ENCODE assay signal across 8 cellular contexts in the genomic region with DNA sequence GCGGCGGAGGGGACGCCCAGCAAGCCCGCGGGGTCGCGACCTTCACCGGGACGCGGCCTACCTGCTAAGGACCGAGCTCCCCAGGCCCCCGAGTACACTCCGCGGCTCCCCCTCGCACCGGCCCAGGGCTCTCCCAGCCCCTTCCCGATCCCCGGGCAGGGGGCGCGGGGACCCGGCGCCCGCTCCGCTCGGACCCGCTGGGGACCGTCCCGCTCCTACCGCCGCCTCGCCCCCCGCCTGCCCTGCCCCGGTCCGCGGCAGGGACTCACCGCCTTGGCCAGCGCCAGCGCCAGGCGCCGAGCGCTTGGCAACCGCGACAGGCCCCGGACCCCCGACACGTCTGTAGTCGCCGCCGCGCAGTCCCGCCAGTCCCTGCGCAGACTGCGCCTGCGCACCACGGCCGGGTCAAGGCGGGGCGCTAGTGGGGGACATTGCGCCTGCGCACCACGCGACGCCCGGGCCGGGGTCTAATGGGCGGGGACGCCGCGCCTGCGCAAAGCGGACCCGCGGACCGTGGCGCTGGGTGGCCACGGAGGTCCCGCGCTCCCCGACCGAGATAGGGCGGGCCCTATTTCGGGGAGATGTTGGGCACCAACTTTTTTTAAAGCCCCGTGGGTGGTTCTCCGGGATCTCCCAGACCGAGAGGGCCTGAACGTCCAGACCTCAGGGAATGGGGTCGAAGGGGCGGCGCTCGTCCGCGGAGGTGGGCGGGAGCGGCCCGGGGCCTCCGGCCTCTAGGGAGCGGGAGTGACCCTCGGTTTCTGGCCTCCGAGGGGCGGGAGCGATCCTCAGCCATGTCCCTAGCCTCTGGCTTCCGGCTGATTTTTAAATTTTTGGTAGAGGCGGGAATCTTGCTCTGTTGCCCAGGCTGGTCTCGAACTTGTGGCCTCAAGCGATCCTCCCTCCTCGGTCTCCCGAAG.
A peak's percentile ranks its signal among the peaks of the same experiment; 100 is the strongest.
DNase-seq lines count a peak whose midpoint lies in the region; ATAC-seq and TF ChIP-seq lines count a peak whose summit lies in the region.
"Not testable (repeated sequence)": the region's sequence is repeated elsewhere in the genome, so short reads cannot be mapped to it uniquely, and the experiment has no call there.

No MANE protein-coding gene starts in this region.

- H2AK5ac ChIP-seq in neuronal stem cell (ENCODE audit: low read depth, low read length) = not testable (repeated sequence)

- H3K27ac ChIP-seq in DND-41 (ENCODE audit: low read length) (peak overlapping the region; percentile 67), heart right ventricle (peak overlapping the region; percentile 77 to 95 (median 90)), neuronal stem cell (replicated peaks; ENCODE audit: low read length) (peak overlapping the region; percentile 46)

- WGBS in heart right ventricle, 2 donors = 2% methylated on average over 73 to 90 of the region's 107 CpGs
- no CpG with 5 or more reads among the region's 107 CpGs for WGBS in neuronal stem cell (ENCODE audit: extremely low coverage in 2 of 2, insufficient read length in 2 of 2, insufficient replicate concordance in 1 of 2), 2 donors

- H3K18ac ChIP-seq in neuronal stem cell (ENCODE audit: low read length) = peak overlapping the region; percentile 90

- H4K20me1 ChIP-seq in DND-41 (ENCODE audit: insufficient read depth, low read length) = not testable (repeated sequence)

- H3K4me3 ChIP-seq in DND-41 (ENCODE audit: low read depth in 1 of 2, low read length in 2 of 2) = peak overlapping the region; percentile 69 to 77; a peak in 3 of 4 replicates
- peak overlapping the region; percentile 61 for H3K4me3 ChIP-seq in astrocyte of the cerebellum (ENCODE audit: low read depth, low read length)
- H3K4me3 ChIP-seq in heart right ventricle = peak overlapping the region; percentile 52 to 94 (median 74)
- H3K4me3 ChIP-seq in neuronal stem cell (ENCODE audit: low read length in 2 of 2) = peak overlapping the region; percentile 58 to 82

- not testable (repeated sequence) for H3K23ac ChIP-seq in neuronal stem cell (ENCODE audit: low read depth, low read length, poor library complexity)

- not testable (repeated sequence) for H2BK120ac ChIP-seq in neuronal stem cell (ENCODE audit: low read depth, low read length)

- TF ChIP-seq CTCF in DND-41 (IDR thresholded peaks at IDR 0.05; ENCODE audit: borderline replicate concordance, extremely low read depth, low read length, poor library complexity, severe bottlenecking); astrocyte of the cerebellum (IDR thresholded peaks at IDR 0.05; ENCODE audit: low read depth, low read length, missing control alignments): not testable (repeated sequence)
- peak in 1 of 9 donors; percentile 14 for TF ChIP-seq CTCF in heart right ventricle (IDR thresholded peaks at IDR 0.05)

- DNase-seq in DND-41 (peak; percentile 95), T-helper 9 cell (peak; percentile 84), astrocyte of the cerebellum (ENCODE audit: low read depth) (peak; percentile 39), heart right ventricle (peak; percentile 93 to 98), neuronal stem cell (ENCODE audit: low spot score) (peak; percentile 95)
- DNase-seq in stimulated activated CD8-positive, alpha-beta memory T cell treated with anti-CD3 and anti-CD28 coated beads, Interleukin-7, amount 100 ng/mL, for 4 hours (ENCODE audit: low read depth in 2 of 2) = peak; percentile 83 to 89

- not testable (repeated sequence) for H2BK5ac ChIP-seq in neuronal stem cell (ENCODE audit: low read length)

- ATAC-seq in DND-41 (ENCODE audit: insufficient read depth, low read depth) (peak; percentile 89), GM21447 (IDR thresholded peaks at IDR 0.05; ENCODE audit: unreplicated experiment) (peak; percentile 77), HG03520 (IDR thresholded peaks at IDR 0.05; ENCODE audit: unreplicated experiment) (peak; percentile 88), heart right ventricle (peak; percentile 91 to 97 (median 96))

- H3K4ac ChIP-seq in neuronal stem cell (ENCODE audit: low read length) = not testable (repeated sequence)

- H3K14ac ChIP-seq in neuronal stem cell (ENCODE audit: low read length) = not testable (repeated sequence)

- H3K4me1 ChIP-seq in DND-41 (ENCODE audit: insufficient read depth, low read length) = peaks cover 13% of the 10 kb centered on the region
- H3K4me1 ChIP-seq in heart right ventricle = peaks cover 0 to 11% (median 3%) of the 10 kb centered on the region in 9 donors
- not testable (repeated sequence) for H3K4me1 ChIP-seq in neuronal stem cell (ENCODE audit: control insufficient read depth in 2 of 2, insufficient read depth in 1 of 2, low read depth in 1 of 2, low read length in 2 of 2)

- H3K9me3 ChIP-seq in DND-41 (ENCODE audit: insufficient read depth, low read length, severe bottlenecking); heart right ventricle; neuronal stem cell (replicated peaks in 1 of 2; ENCODE audit: control insufficient read depth in 2 of 2, insufficient read depth in 1 of 2, low read depth in 1 of 2, low read length in 2 of 2): not testable (repeated sequence)

- H3K4me2 ChIP-seq in DND-41 (ENCODE audit: insufficient read depth, low read length) (peak overlapping the region; percentile 64), neuronal stem cell (ENCODE audit: insufficient read depth, low read length, poor library complexity, severe bottlenecking) (peak overlapping the region; percentile 33)

- intact Hi-C loops in heart right ventricle (cut with DNase I) = not testable (repeated sequence)

- not testable (repeated sequence) for H2BK12ac ChIP-seq in neuronal stem cell (ENCODE audit: low read length)

- not testable (repeated sequence) for H3K27me3 ChIP-seq in DND-41 (ENCODE audit: insufficient read depth, low read length, poor library complexity); heart right ventricle; neuronal stem cell (ENCODE audit: control insufficient read depth in 3 of 3, insufficient read depth in 3 of 3, low read depth in 1 of 3, low read length in 3 of 3)

- in situ Hi-C loops in astrocyte of the cerebellum (cut with HindIII; ENCODE audit: low sequenced_read_pairs) = not testable (repeated sequence)

- not testable (repeated sequence) for H4K8ac ChIP-seq in neuronal stem cell (ENCODE audit: low read depth, low read length)

- H2AFZ ChIP-seq in DND-41 (ENCODE audit: low read depth, low read length) (peak overlapping the region; percentile 75), neuronal stem cell (ENCODE audit: low read length) (peak overlapping the region; percentile 95)

- not testable (repeated sequence) for H3K79me1 ChIP-seq in neuronal stem cell (ENCODE audit: low read depth, low read length)

- not testable (repeated sequence) for H3K36me3 ChIP-seq in DND-41 (ENCODE audit: insufficient read depth, low read length); heart right ventricle; neuronal stem cell (replicated peaks in 1 of 2; ENCODE audit: control insufficient read depth in 2 of 2, insufficient read depth in 2 of 2, low read length in 2 of 2)

- not testable (repeated sequence) for H2BK15ac ChIP-seq in neuronal stem cell (ENCODE audit: low read length)

- not testable (repeated sequence) for H4K91ac ChIP-seq in neuronal stem cell (ENCODE audit: low read depth, low read length, poor library complexity)

- H3K79me2 ChIP-seq in DND-41 (ENCODE audit: insufficient read depth, low read length) = peaks cover 22% of the 10 kb centered on the region

- peak overlapping the region; percentile 90 for H3K9ac ChIP-seq in DND-41 (ENCODE audit: low read depth, low read length)
- not testable (repeated sequence) for H3K9ac ChIP-seq in neuronal stem cell (ENCODE audit: low read depth, low read length, poor library complexity)

Comparison
In these comparisons a context has a peak if more than half of its experiments do, and no peak if none do; other contexts are left out.
1. Peak in every context shown above with its lines: DNase-seq, ATAC-seq, H3K4me3 ChIP-seq and H3K27ac ChIP-seq.
2. DNase-seq: peak in every context shown above with its lines; median percentile 96 in heart right ventricle; 95 in DND-41; 95 in neuronal stem cell; 86 in stimulated activated CD8-positive, alpha-beta memory T cell treated with anti-CD3 and anti-CD28 coated beads, Interleukin-7, amount 100 ng/mL, for 4 hours; 84 in T-helper 9 cell; 39 in astrocyte of the cerebellum.